In genomic region chr19:27962260-27962659, GRCh38 we compare ENCODE assay signal across 16 cellular contexts.
DNase-seq lines count a peak whose midpoint lies in the region; FAIRE-seq and TF ChIP-seq lines count a peak whose summit lies in the region.
"Had no signal": no experiment of that assay in that cellular context is flagged by ENCODE, and none has a peak within 500 bp of the region (broad histone marks: within the 10 kb centered on the region; RNA-seq: fewer than 3 reads in every experiment).

No MANE protein-coding gene starts in this region.

- no peak for TF ChIP-seq EP300 in tibial nerve (IDR thresholded peaks at IDR 0.05)

- H3K9me3 ChIP-seq in tibial nerve = no peaks in the 10 kb centered on the region

- 17 to 39% methylated on average over 3 of the region's 3 CpGs for WGBS in tibial nerve, 2 donors

- DNase-seq in MV-4-11 (lab: John Stamatoyannopoulos, UW) (peak; percentile 60), brain microvascular endothelial cell (peak; percentile 14), kidney tubule cell (ENCODE audit: low spot score) (peak; percentile 23), urothelium cell line (ENCODE audit: low spot score) (peak; percentile 62), tibial nerve (ENCODE audit: low spot score in 2 of 2) (no peak), germinal center (ENCODE audit: low spot score) (no peak), islet precursor cell (no peak)
- DNase-seq: COR-L47, DMS153, H7, NCI-H1436 treated with DMSO at 0.1 percent for 48 hours, NCI-H2081 treated with DMSO at 0.1 percent for 48 hours, NCI-H69, PC-9 had no signal

- H3K36me3 ChIP-seq in brain microvascular endothelial cell (replicated peaks) (no peaks in the 10 kb centered on the region), tibial nerve (no peaks in the 10 kb centered on the region)

- H3K4me1 ChIP-seq in tibial nerve = peaks cover 0 to 16% (median 0%) of the 10 kb centered on the region in 4 donors

- H3K27me3 ChIP-seq in brain microvascular endothelial cell (replicated peaks) (no peaks in the 10 kb centered on the region), tibial nerve (no peaks in the 10 kb centered on the region)

- FAIRE-seq in urothelium cell line (lab: Jason Lieb, UNC) = peak; percentile 96

- H3K27ac ChIP-seq in brain microvascular endothelial cell = no peak overlapping the region
- H3K27ac ChIP-seq in tibial nerve = no peak overlapping the region
- H3K27ac ChIP-seq: C4-2B, PC-9, SK-N-MC had no signal

- H3K4me3 ChIP-seq in brain microvascular endothelial cell (ENCODE audit: low read depth, low read length) (no peak overlapping the region), tibial nerve (no peak overlapping the region)
- H3K4me3 ChIP-seq: PC-9, SK-N-MC had no signal

- in situ Hi-C loops in brain microvascular endothelial cell (cut with HindIII; ENCODE audit: low pct_ligation_motif_present, low sequenced_read_pairs) = no loop called here

- no peak for TF ChIP-seq CTCF in brain microvascular endothelial cell (IDR thresholded peaks at IDR 0.05; ENCODE audit: low read depth, low read length, missing control alignments)
- no peak for TF ChIP-seq CTCF in tibial nerve (IDR thresholded peaks at IDR 0.05)

- TF ChIP-seq POLR2A in tibial nerve (IDR thresholded peaks at IDR 0.05) = no peak

Comparison
In these comparisons a context has a peak if more than half of its experiments do, and no peak if none do; other contexts are left out.
1. DNase-seq: peak in MV-4-11 (single experiment), brain microvascular endothelial cell (single experiment), kidney tubule cell (single experiment) and urothelium cell line (single experiment); none in tibial nerve (0 of 2), germinal center (single experiment) and islet precursor cell (single experiment).